In the genomic region with DNA sequence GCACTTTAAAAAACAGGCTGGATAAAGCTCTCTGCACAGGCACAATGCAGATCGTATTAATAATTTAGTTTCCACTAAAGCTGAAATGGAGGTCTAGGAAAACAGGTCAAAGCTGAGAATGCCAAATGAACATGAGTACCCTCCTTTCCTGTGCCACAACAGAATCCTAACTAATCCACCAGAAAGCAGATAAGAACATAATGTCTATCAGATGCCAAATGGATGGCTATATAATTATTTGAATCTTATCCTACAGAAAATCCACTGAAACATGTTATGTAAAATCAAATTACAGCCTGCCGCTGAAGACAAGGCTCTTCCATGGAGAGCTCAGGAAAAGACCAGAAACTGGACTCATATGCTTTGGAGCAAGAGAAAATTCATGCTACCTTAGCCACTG, we compare ENCODE assay signal across 15 cellular contexts. TPM values are rescaled to one million over a fixed set of nuclear protein-coding genes. Genes with fewer than 3 reads are reported as not detected.
DNase-seq lines count a peak whose midpoint lies in the region; TF ChIP-seq lines count a peak whose summit lies in the region.
"Had no signal": no experiment of that assay in that cellular context is flagged by ENCODE, and none has a peak within 500 bp of the region (broad histone marks: within the 10 kb centered on the region; RNA-seq: fewer than 3 reads in every experiment).

No MANE protein-coding gene starts in this region.

- peak; percentile 23; the same call in 1 of the 2 replicates for TF ChIP-seq RAD21 in SK-N-SH (IDR thresholded peaks at IDR 0.05; ENCODE audit: low read length)

- H3K27ac Mint-ChIP-seq in glutamatergic neuron (ENCODE audit: unreplicated experiment), result peak overlapping the region; percentile 20
- H3K27ac Mint-ChIP-seq: CD4-positive, alpha-beta T cell had no signal

- DNase-seq in SK-N-SH (peak; percentile 52), glutamatergic neuron (no peak), SKM-1 treated with dmso at 0.1 percent for 144 hours (lab: John Stamatoyannopoulos, UW; ENCODE audit: unreplicated experiment) (no peak), colonic mucosa (no peak), AG08395 (ENCODE audit: low spot score) (no peak)
- DNase-seq: 8988T; CD4-positive, alpha-beta T cell; DMS79; EL; GDM1 had no signal

- peak in 1 of 2 experiments; percentile 79; a peak in 2 of 4 replicates for TF ChIP-seq EP300 in SK-N-SH (IDR thresholded peaks at IDR 0.05; ENCODE audit: borderline replicate concordance in 1 of 2, low read depth in 1 of 2, low read length in 1 of 2)

- no peak overlapping the region for H2AFZ ChIP-seq in SK-N-SH (ENCODE audit: low read depth)

- H3K27me3 ChIP-seq in DOHH2 (ENCODE audit: control insufficient read depth, low read length) (no peaks in the 10 kb centered on the region), SK-N-SH (ENCODE audit: insufficient read depth) (no peaks in the 10 kb centered on the region), colonic mucosa (no peaks in the 10 kb centered on the region)
- H3K27me3 ChIP-seq: BLaER1 treated with 17β-estradiol and CSF1 and Interleukin-3, amounts not matched to agents 10 nM and 100 nM had no signal

- peak overlapping the region; percentile 76 for H3K4me3 ChIP-seq in DOHH2 (ENCODE audit: low read length)
- no peak overlapping the region for H3K4me3 ChIP-seq in SK-N-SH (ENCODE audit: low read depth in 2 of 2, low read length in 1 of 2)
- no peak overlapping the region for H3K4me3 ChIP-seq in colonic mucosa
- H3K4me3 ChIP-seq: BLaER1 treated with 17β-estradiol and CSF1 and Interleukin-3, amounts not matched to agents 10 nM and 100 nM; K562 had no signal

- H3K4me2 ChIP-seq in DOHH2 (ENCODE audit: low read length) (peak overlapping the region; percentile 91), SK-N-SH (no peak overlapping the region)

- peaks cover 100% of the 10 kb centered on the region for H3K79me2 ChIP-seq in DOHH2 (ENCODE audit: control insufficient read depth, low read length)
- H3K79me2 ChIP-seq in SK-N-SH (ENCODE audit: insufficient read depth), result no peaks in the 10 kb centered on the region

- H3K9me2 ChIP-seq in DOHH2 (replicated peaks; ENCODE audit: control insufficient read depth, low read length) (no peaks in the 10 kb centered on the region), SK-N-SH (no peaks in the 10 kb centered on the region)

- POLR2A ChIA-PET in SK-N-SH (lab: Yijun Ruan, JAX), result no interaction called here

- H3K27me3 Mint-ChIP-seq in glutamatergic neuron (ENCODE audit: unreplicated experiment), result no peaks in the 10 kb centered on the region
- H3K27me3 Mint-ChIP-seq: CD4-positive, alpha-beta T cell had no signal

- intact Hi-C loops in colonic mucosa (cut with DNase I), result no loop called here

- CTCF ChIA-PET in SK-N-SH (lab: Yijun Ruan, JAX), result interaction anchor here (0.8 to 1.8 kb wide), 5 partner anchors 16 to 275 kb away, joined by 3 to 5 read pairs (median 3); no protein-coding TSS in a partner anchor

- 61% methylated on average over 2 of the region's 2 CpGs for WGBS in SK-N-SH (ENCODE audit: low lambda C conversion rate)

- H3K27ac ChIP-seq in DOHH2 (ENCODE audit: low read depth, low read length) (peak overlapping the region; percentile 88), SK-N-SH (ENCODE audit: low read depth in 2 of 2, low read length in 1 of 2) (peak overlapping the region in 1 of 2 experiments; percentile 90; a peak in 2 of 4 replicates), temporal lobe (ENCODE audit: low read depth, low read length) (peak overlapping the region; percentile 44), colonic mucosa (no peak overlapping the region)
- H3K27ac ChIP-seq: HL-60 had no signal

- H3K36me3 Mint-ChIP-seq in glutamatergic neuron (ENCODE audit: unreplicated experiment), result no peaks in the 10 kb centered on the region

- H4K20me1 ChIP-seq in DOHH2 (ENCODE audit: control insufficient read depth, insufficient read depth, low read depth, low read length) (no peaks in the 10 kb centered on the region), SK-N-SH (ENCODE audit: insufficient read depth) (no peaks in the 10 kb centered on the region)
- H4K20me1 ChIP-seq: BLaER1 treated with 17β-estradiol and CSF1 and Interleukin-3, amounts not matched to agents 10 nM and 100 nM had no signal

- H3K4me1 ChIP-seq in DOHH2 (ENCODE audit: control insufficient read depth, low read length), result peaks cover 100% of the 10 kb centered on the region
- peaks cover 8 to 19% of the 10 kb centered on the region in 2 experiments; a peak in 3 of 4 replicates for H3K4me1 ChIP-seq in SK-N-SH (ENCODE audit: control insufficient read depth in 1 of 2, insufficient read depth in 2 of 2, low read depth in 1 of 2, low read length in 1 of 2)
- no peaks in the 10 kb centered on the region for H3K4me1 ChIP-seq in colonic mucosa

- peaks cover 7% of the 10 kb centered on the region for H3K4me1 Mint-ChIP-seq in glutamatergic neuron (ENCODE audit: low read depth, unreplicated experiment)

- H3K36me3 ChIP-seq in DOHH2 (ENCODE audit: control insufficient read depth, low read length) (peaks cover 38% of the 10 kb centered on the region), SK-N-SH (replicated peaks in 1 of 2; ENCODE audit: control insufficient read depth in 1 of 2, insufficient read depth in 2 of 2, low read length in 1 of 2) (no peaks in the 10 kb centered on the region), colonic mucosa (no peaks in the 10 kb centered on the region)
- H3K36me3 ChIP-seq: BLaER1 treated with 17β-estradiol and CSF1 and Interleukin-3, amounts not matched to agents 10 nM and 100 nM had no signal

- TF ChIP-seq CTCF in DOHH2 (IDR thresholded peaks at IDR 0.05; ENCODE audit: low read depth, low read length, poor library complexity, severe bottlenecking) (no peak), SK-N-SH (IDR thresholded peaks at IDR 0.05) (no peak), glutamatergic neuron (IDR thresholded peaks at IDR 0.05; ENCODE audit: partially characterized antibody, unreplicated experiment) (no peak), colonic mucosa (IDR thresholded peaks at IDR 0.05) (no peak)

- no peak overlapping the region for H3K4me3 Mint-ChIP-seq in glutamatergic neuron (ENCODE audit: unreplicated experiment)
- H3K4me3 Mint-ChIP-seq: CD4-positive, alpha-beta T cell had no signal

- H3K9ac ChIP-seq in SK-N-SH (no peak overlapping the region), colonic mucosa (ENCODE audit: low read depth in 2 of 2, low read length in 2 of 2) (no peak overlapping the region)
- H3K9ac ChIP-seq: BLaER1 treated with 17β-estradiol and CSF1 and Interleukin-3, amounts not matched to agents 10 nM and 100 nM had no signal

- H3K9me3 ChIP-seq in DOHH2 (ENCODE audit: control insufficient read depth, insufficient read depth, low read length), result no peaks in the 10 kb centered on the region
- 0 out of 2 replicates have a peak, but pooled peaks cover 4% of the 10 kb centered on the region for H3K9me3 ChIP-seq in SK-N-SH
- no peaks in the 10 kb centered on the region for H3K9me3 ChIP-seq in colonic mucosa
- H3K9me3 ChIP-seq: BLaER1 treated with 17β-estradiol and CSF1 and Interleukin-3, amounts not matched to agents 10 nM and 100 nM had no signal

- peaks cover 35% of the 10 kb centered on the region for H3F3A ChIP-seq in DOHH2 (ENCODE audit: control insufficient read depth, insufficient read depth)
- peaks cover 10% of the 10 kb centered on the region for H3F3A ChIP-seq in SK-N-SH (replicated peaks; ENCODE audit: insufficient read depth)

- no peaks in the 10 kb centered on the region for H3K9me3 Mint-ChIP-seq in glutamatergic neuron (ENCODE audit: unreplicated experiment)
- H3K9me3 Mint-ChIP-seq: CD4-positive, alpha-beta T cell had no signal

TF ChIP-seq in SK-N-SH, 30 proteins besides CTCF, POLR2A, EP300 and RAD21:
- no peak for TF ChIP-seq YY1 (IDR thresholded peaks at IDR 0.05; ENCODE audit: low read depth)
- TF ChIP-seq FOXJ3 (CRISPR knock-in tag; IDR thresholded peaks at IDR 0.05), result peak; percentile 43; the same call in 1 of the 2 replicates
- peak; percentile 56 for TF ChIP-seq CHD2 (IDR thresholded peaks at IDR 0.05; ENCODE audit: low read length, partially characterized antibody)
- no peak for TF ChIP-seq FOXM1 (IDR thresholded peaks at IDR 0.05; ENCODE audit: low read depth)
- peak; percentile 87 for TF ChIP-seq GATA2 (CRISPR knock-in tag; IDR thresholded peaks at IDR 0.05)
- TF ChIP-seq RCOR1 (IDR thresholded peaks at IDR 0.05; ENCODE audit: low read length), result peak; percentile 78
- TF ChIP-seq RFX5 (IDR thresholded peaks at IDR 0.05; ENCODE audit: low read length), result no peak
- TF ChIP-seq GABPA (IDR thresholded peaks at IDR 0.05; ENCODE audit: low read depth), result no peak
- TF ChIP-seq, protein P1, sequence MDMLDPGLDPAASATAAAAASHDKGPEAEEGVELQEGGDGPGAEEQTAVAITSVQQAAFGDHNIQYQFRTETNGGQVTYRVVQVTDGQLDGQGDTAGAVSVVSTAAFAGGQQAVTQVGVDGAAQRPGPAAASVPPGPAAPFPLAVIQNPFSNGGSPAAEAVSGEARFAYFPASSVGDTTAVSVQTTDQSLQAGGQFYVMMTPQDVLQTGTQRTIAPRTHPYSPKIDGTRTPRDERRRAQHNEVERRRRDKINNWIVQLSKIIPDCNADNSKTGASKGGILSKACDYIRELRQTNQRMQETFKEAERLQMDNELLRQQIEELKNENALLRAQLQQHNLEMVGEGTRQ (IDR thresholded peaks at IDR 0.05; ENCODE audit: borderline replicate concordance, low read depth, low read length), result no peak

RNA-seq across cellular contexts. Expression of gene ANK3, which starts 13.5 kb away (rescaled TPM):
- polyA plus RNA-seq in SK-N-SH (2012; rRNA removed), result 10.0 and 13.9 TPM in 2 replicates
- 11.8 and 14.5 TPM in 2 replicates for polyA plus RNA-seq in SK-N-SH (2012; cell fraction: cytosol; rRNA removed)
- polyA plus RNA-seq in SK-N-SH (2012; cell fraction: nucleus; rRNA removed), result 8.9 and 16.1 TPM in 2 replicates
- total RNA-seq in glutamatergic neuron (ENCODE audit: unreplicated experiment), result 84.9 TPM
- total RNA-seq in temporal lobe, result 305 TPM
- 10 to 100 TPM; 34.6 to 82.8 TPM for total RNA-seq in colonic mucosa
